Comparison of ENCODE assay signal across 8 cellular contexts in genomic region chr12:56338643-56339422, GRCh38. TPM values are rescaled to one million over a fixed set of nuclear protein-coding genes. Genes with fewer than 3 reads are reported as not detected.
A peak's percentile ranks its signal among the peaks of the same experiment; 100 is the strongest.
DNase-seq lines count a peak whose midpoint lies in the region; TF ChIP-seq lines count a peak whose summit lies in the region.

IL23A (plus strand) TSS chr12:56338884; CDS start chr12:56339045, 161 bp downstream.

- intact Hi-C loops in mammary epithelial cell (cut with micrococcal nuclease) = no loop called here

- in situ Hi-C loops in mammary epithelial cell (cut with MboI; ENCODE audit: low sequenced_read_pairs in 2 of 2) = no loop called here

- no peak for TF ChIP-seq CTCF in mammary epithelial cell (conservative IDR thresholded peaks at IDR 0.05 in 1 of 2, IDR thresholded peaks at IDR 0.05 in 1 of 2; ENCODE audit: extremely low read depth in 1 of 2, insufficient read depth in 1 of 2, low read depth in 1 of 2, low read length in 2 of 2)

- CTCF ChIA-PET in mammary epithelial cell (lab: Charles Lee; ENCODE audit: low non-redundant PET) = interaction anchor here (0.6 kb wide), 1 partner anchor 21 kb away, joined by 6 read pairs; the partner anchor contains the start of gene STAT2

- H4K20me1 ChIP-seq in BLaER1 (no peaks in the 10 kb centered on the region), mammary epithelial cell (ENCODE audit: insufficient read depth, low read length) (no peaks in the 10 kb centered on the region)

- 30% methylated on average over 8 of the region's 8 CpGs for WGBS in mammary epithelial cell (ENCODE audit: low coverage, missing lambda C conversion rate)

- peak within 1 kb of the TSS; percentile 20; the same call in 1 of the 2 replicates for H3K4me2 ChIP-seq in BLaER1
- H3K4me2 ChIP-seq in mammary epithelial cell (ENCODE audit: insufficient read depth, low read depth, low read length) = peak within 1 kb of the TSS; percentile 76

- H3K27me3 ChIP-seq in BLaER1 (no peaks in the 10 kb centered on the region), H7 (ENCODE audit: control insufficient read depth, insufficient read depth, low read length) (no peaks in the 10 kb centered on the region), mammary epithelial cell (ENCODE audit: insufficient read depth, low read length) (no peaks in the 10 kb centered on the region)

- no peak within 1 kb of the TSS for H3K4me3 ChIP-seq in BLaER1
- H3K4me3 ChIP-seq in H7 (ENCODE audit: insufficient read depth, low read depth, low read length) = no peak within 1 kb of the TSS
- H3K4me3 ChIP-seq in mammary epithelial cell (replicated peaks in 1 of 3; ENCODE audit: insufficient read depth in 1 of 3, low read depth in 2 of 3, low read length in 3 of 3) = no peak within 1 kb of the TSS

- no peak within 1 kb of the TSS for H3K9ac ChIP-seq in BLaER1
- H3K9ac ChIP-seq in mammary epithelial cell (ENCODE audit: insufficient read depth, low read length) = peak within 1 kb of the TSS; percentile 45

- TSS peak; percentile 26 for BruUV-seq in mammary epithelial cell (replicated peaks; lab: Mats Ljungman, UMichigan)

- DNase-seq in H7 (peak; percentile 74), T-helper 9 cell (peak; percentile 77), mammary epithelial cell (peak; percentile 96), NCI-H1694 treated with DMSO at 0.1 percent for 48 hours (lab: John Stamatoyannopoulos, UW) (no peak), HuH-7 (ENCODE audit: low spot score) (no peak), UCSD-AML1 (lab: John Stamatoyannopoulos, UW; ENCODE audit: unreplicated experiment) (no peak)
- peak; percentile 75 to 79 for DNase-seq in stimulated activated CD4-positive, alpha-beta T cell treated with anti-CD3 and anti-CD28 coated beads, Interleukin-12 subunit alpha, Interleukin-12 subunit beta, amount 100 ng/mL, for 24 hours (ENCODE audit: low read depth in 2 of 2)

- dilution Hi-C loops in mammary epithelial cell (cut with HindIII; ENCODE audit: low sequenced_read_pairs) = no loop called here

- peaks cover 21% of the 10 kb centered on the region for H3K4me1 ChIP-seq in BLaER1
- H3K4me1 ChIP-seq in mammary epithelial cell (ENCODE audit: insufficient read depth, low read length) = peaks cover 18% of the 10 kb centered on the region

- H3K27ac ChIP-seq in BLaER1 = 0 out of 2 replicates have a peak within 1 kb of the TSS, but pooled peaks have one; percentile 9
- H3K27ac ChIP-seq in mammary epithelial cell (ENCODE audit: insufficient read depth, low read depth, low read length) = peak within 1 kb of the TSS; percentile 81

- H3K79me2 ChIP-seq in mammary epithelial cell (ENCODE audit: insufficient read depth, low read length) = no peaks in the 10 kb centered on the region

- H3K36me3 ChIP-seq in BLaER1 (peaks cover 20% of the 10 kb centered on the region), H7 (replicated peaks; ENCODE audit: control insufficient read depth, insufficient read depth, low read length) (peaks cover 12% of the 10 kb centered on the region), mammary epithelial cell (ENCODE audit: insufficient read depth, low read length) (peaks cover under 1% of the 10 kb centered on the region)

- H2AFZ ChIP-seq in mammary epithelial cell (ENCODE audit: low read depth, low read length) = peak within 1 kb of the TSS; percentile 86

- H3K9me3 ChIP-seq in BLaER1 = no peaks in the 10 kb centered on the region
- no peaks in the 10 kb centered on the region for H3K9me3 ChIP-seq in mammary epithelial cell (replicated peaks; ENCODE audit: insufficient read depth, low read length)

RNA-seq across cellular contexts. Expression of gene IL23A, which starts in this region (rescaled TPM):
- total RNA-seq in H7 (2014; rRNA removed; shearing (Covaris generic)) = 4.0 and 7.6 TPM in 2 replicates
- 1 to 10 TPM in 1 of 2 donors, under 1 TPM in 1; 0.50 to 1.3 TPM for total RNA-seq in mammary epithelial cell
- polyA plus RNA-seq in mammary epithelial cell = 1.1 TPM
- not detected for polyA minus RNA-seq in mammary epithelial cell

Comparison
In these comparisons a context has a peak if more than half of its experiments do, and no peak if none do; other contexts are left out.
1. DNase-seq: peak in H7 (single experiment), T-helper 9 cell (single experiment), mammary epithelial cell (single experiment) and stimulated activated CD4-positive, alpha-beta T cell treated with anti-CD3 and anti-CD28 coated beads, Interleukin-12 subunit alpha, Interleukin-12 subunit beta, amount 100 ng/mL, for 24 hours (2 of 2); none in NCI-H1694 treated with DMSO at 0.1 percent for 48 hours (single experiment), HuH-7 (single experiment) and UCSD-AML1 (single experiment).